ENCODE assay signal across 23 cellular contexts in genomic region chr7:156061689-156062255, GRCh38.
DNase-seq lines count a peak whose midpoint lies in the region; ATAC-seq and TF ChIP-seq lines count a peak whose summit lies in the region.
"Had no signal": no experiment of that assay in that cellular context is flagged by ENCODE, and none has a peak within 500 bp of the region (broad histone marks: within the 10 kb centered on the region; RNA-seq: fewer than 3 reads in every experiment).

No MANE protein-coding gene starts in this region.

- no peak overlapping the region for H4K8ac ChIP-seq in neuronal stem cell (ENCODE audit: low read depth, low read length)

- no peak overlapping the region for H3K27ac ChIP-seq in neuronal stem cell (replicated peaks; ENCODE audit: low read length)
- H3K27ac ChIP-seq in upper lobe of right lung = no peak overlapping the region
- H3K27ac ChIP-seq: BLaER1 had no signal

- H4K91ac ChIP-seq in neuronal stem cell (ENCODE audit: low read depth, low read length, poor library complexity) = no peak overlapping the region

- DNase-seq in mesenteric fat pad (ENCODE audit: low spot score) (peak; percentile 72), neuronal stem cell (ENCODE audit: low spot score) (no peak), upper lobe of right lung (peak; percentile 43), NCI-H2227 (lab: John Stamatoyannopoulos, UW; ENCODE audit: unreplicated experiment) (no peak), NCI-H2171 (lab: John Stamatoyannopoulos, UW) (no peak), NCI-H2196 treated with DMSO at 0.1 percent for 48 hours (lab: John Stamatoyannopoulos, UW; ENCODE audit: unreplicated experiment) (no peak)
- DNase-seq: 8988T; ACHN; BE2C; C1 segment of cervical spinal cord; CD4-positive, alpha-beta memory T cell; CD4-positive, CD25-positive, alpha-beta regulatory T cell; CD8-positive, alpha-beta memory T cell; COR-L47; DMS 273 treated with DMSO at 0.1 percent for 48 hours; DMS153; DMS53; DMS79; DND-41; EL; GDM1 had no signal

- no peak overlapping the region for H2BK5ac ChIP-seq in neuronal stem cell (ENCODE audit: low read length)

- TF ChIP-seq CTCF in upper lobe of right lung (IDR thresholded peaks at IDR 0.05) = no peak

- no peak overlapping the region for H2BK120ac ChIP-seq in neuronal stem cell (ENCODE audit: low read depth, low read length)

- H3K4me3 ChIP-seq in neuronal stem cell (ENCODE audit: low read length in 2 of 2) (no peak overlapping the region), upper lobe of right lung (no peak overlapping the region)
- H3K4me3 ChIP-seq: BLaER1, GM12878 had no signal

- peak overlapping the region; percentile 73 for H3K18ac ChIP-seq in neuronal stem cell (ENCODE audit: low read length)

- H3K4me2 ChIP-seq in neuronal stem cell (ENCODE audit: insufficient read depth, low read length, poor library complexity, severe bottlenecking) = no peak overlapping the region
- H3K4me2 ChIP-seq: BLaER1 had no signal

- H3K27me3 ChIP-seq in neuronal stem cell (ENCODE audit: control insufficient read depth in 3 of 3, insufficient read depth in 3 of 3, low read depth in 1 of 3, low read length in 3 of 3) = peaks cover 0 to 6% (median 0%) of the 10 kb centered on the region in 3 experiments
- H3K27me3 ChIP-seq in upper lobe of right lung = no peaks in the 10 kb centered on the region
- H3K27me3 ChIP-seq: BLaER1 had no signal

- H3K9ac ChIP-seq in neuronal stem cell (ENCODE audit: low read depth, low read length, poor library complexity) = no peak overlapping the region
- H3K9ac ChIP-seq: BLaER1 had no signal

- no peak overlapping the region for H3K23ac ChIP-seq in neuronal stem cell (ENCODE audit: low read depth, low read length, poor library complexity)

- H3K36me3 ChIP-seq in neuronal stem cell (replicated peaks in 1 of 2; ENCODE audit: control insufficient read depth in 2 of 2, insufficient read depth in 2 of 2, low read length in 2 of 2) (no peaks in the 10 kb centered on the region), upper lobe of right lung (no peaks in the 10 kb centered on the region)
- H3K36me3 ChIP-seq: BE2C, BLaER1 had no signal

- H3K4me1 ChIP-seq in neuronal stem cell (ENCODE audit: control insufficient read depth in 2 of 2, insufficient read depth in 1 of 2, low read depth in 1 of 2, low read length in 2 of 2) = peaks cover 0 to 6% of the 10 kb centered on the region in 2 donors
- H3K4me1 ChIP-seq in upper lobe of right lung = no peaks in the 10 kb centered on the region
- H3K4me1 ChIP-seq: BE2C, BLaER1 had no signal

- WGBS in neuronal stem cell (ENCODE audit: extremely low coverage in 2 of 2, insufficient read length in 2 of 2, insufficient replicate concordance in 1 of 2), 2 donors = no CpG with 5 or more reads among the region's 11 CpGs

- no peak overlapping the region for H2BK15ac ChIP-seq in neuronal stem cell (ENCODE audit: low read length)

- H2AK5ac ChIP-seq in neuronal stem cell (ENCODE audit: low read depth, low read length) = peak overlapping the region; percentile 96

- H3K9me3 ChIP-seq in neuronal stem cell (replicated peaks in 1 of 2; ENCODE audit: control insufficient read depth in 2 of 2, insufficient read depth in 1 of 2, low read depth in 1 of 2, low read length in 2 of 2) = peaks cover 0 to 8% of the 10 kb centered on the region in 2 donors
- no peaks in the 10 kb centered on the region for H3K9me3 ChIP-seq in upper lobe of right lung
- H3K9me3 ChIP-seq: BLaER1 had no signal

- no peak for ATAC-seq in upper lobe of right lung
- ATAC-seq: GM12878 had no signal

- peak overlapping the region; percentile 1 for H3K14ac ChIP-seq in neuronal stem cell (ENCODE audit: low read length)

- no peak overlapping the region for H3K4ac ChIP-seq in neuronal stem cell (ENCODE audit: low read length)

- H2BK12ac ChIP-seq in neuronal stem cell (ENCODE audit: low read length) = peak overlapping the region; percentile 35

- no peak overlapping the region for H2AFZ ChIP-seq in neuronal stem cell (ENCODE audit: low read length)

- intact Hi-C loops in upper lobe of right lung (cut with DNase I) = no loop called here

- H3K79me1 ChIP-seq in neuronal stem cell (ENCODE audit: low read depth, low read length) = peaks cover 2% of the 10 kb centered on the region

Comparison
In these comparisons a context has a peak if more than half of its experiments do, and no peak if none do; other contexts are left out.
1. DNase-seq: peak in mesenteric fat pad (single experiment) and upper lobe of right lung (single experiment); none in neuronal stem cell (single experiment), NCI-H2227 (single experiment), NCI-H2171 (single experiment) and NCI-H2196 treated with DMSO at 0.1 percent for 48 hours (single experiment).